Comparison of ENCODE assay signal across 1 cellular context in the genomic region with DNA sequence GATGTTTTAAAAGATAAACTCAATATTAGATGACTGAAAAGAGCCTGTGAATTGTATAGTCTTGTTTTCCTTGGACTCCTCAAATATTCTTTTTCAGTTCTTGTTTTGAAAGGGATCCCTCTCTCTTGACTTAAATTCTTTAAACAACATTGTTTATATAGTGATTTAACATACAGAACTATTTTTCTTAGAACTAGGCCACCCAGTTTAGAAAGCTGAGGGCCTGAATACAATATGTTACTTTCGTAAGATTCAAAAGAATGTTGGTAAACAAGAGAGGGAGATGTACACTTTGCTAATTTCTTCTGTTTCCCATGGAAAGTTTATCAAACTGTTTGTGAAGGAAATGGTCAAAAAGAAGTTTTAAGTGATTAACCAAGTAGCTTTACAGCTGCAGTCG.
A peak's percentile ranks its signal among the peaks of the same experiment; 100 is the strongest.
TF ChIP-seq lines count a peak whose summit lies in the region.

No MANE protein-coding gene starts in this region.

TF ChIP-seq in HepG2, 621 proteins besides CTCF, POLR2A, EP300 and RAD21 (continued from another document and continues in another):
- TF ChIP-seq, protein P1, sequence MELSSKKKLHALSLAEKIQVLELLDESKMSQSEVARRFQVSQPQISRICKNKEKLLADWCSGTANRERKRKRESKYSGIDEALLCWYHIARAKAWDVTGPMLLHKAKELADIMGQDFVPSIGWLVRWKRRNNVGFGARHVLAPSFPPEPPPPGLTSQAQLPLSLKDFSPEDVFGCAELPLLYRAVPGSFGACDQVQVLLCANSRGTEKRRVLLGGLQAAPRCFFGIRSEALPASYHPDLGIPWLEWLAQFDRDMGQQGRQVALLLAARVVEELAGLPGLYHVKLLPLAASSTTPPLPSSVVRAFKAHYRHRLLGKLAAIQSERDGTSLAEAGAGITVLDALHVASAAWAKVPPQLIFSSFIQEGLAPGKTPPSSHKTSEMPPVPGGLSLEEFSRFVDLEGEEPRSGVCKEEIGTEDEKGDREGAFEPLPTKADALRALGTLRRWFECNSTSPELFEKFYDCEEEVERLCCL (CRISPR knock-in tag; IDR thresholded peaks at IDR 0.05; ENCODE audit: borderline replicate concordance): no peak
- no peak for TF ChIP-seq ZNF720 (CRISPR knock-in tag; IDR thresholded peaks at IDR 0.05)
- TF ChIP-seq ZNF367 (CRISPR knock-in tag; IDR thresholded peaks at IDR 0.05; ENCODE audit: borderline replicate concordance): no peak
- no peak for TF ChIP-seq ZFYVE20 (CRISPR knock-in tag; IDR thresholded peaks at IDR 0.05; ENCODE audit: borderline replicate concordance, low read depth)
- TF ChIP-seq ELF4 (CRISPR knock-in tag; IDR thresholded peaks at IDR 0.05; ENCODE audit: borderline replicate concordance): 0 out of 2 replicates have a peak, but pooled peaks have one; percentile 32
- peak; percentile 79 for TF ChIP-seq BCL6 (CRISPR knock-in tag; IDR thresholded peaks at IDR 0.05)
- TF ChIP-seq SIN3B (IDR thresholded peaks at IDR 0.05; ENCODE audit: low read length): no peak
- TF ChIP-seq IKZF1 (IDR thresholded peaks at IDR 0.05): no peak
- TF ChIP-seq, protein P2, sequence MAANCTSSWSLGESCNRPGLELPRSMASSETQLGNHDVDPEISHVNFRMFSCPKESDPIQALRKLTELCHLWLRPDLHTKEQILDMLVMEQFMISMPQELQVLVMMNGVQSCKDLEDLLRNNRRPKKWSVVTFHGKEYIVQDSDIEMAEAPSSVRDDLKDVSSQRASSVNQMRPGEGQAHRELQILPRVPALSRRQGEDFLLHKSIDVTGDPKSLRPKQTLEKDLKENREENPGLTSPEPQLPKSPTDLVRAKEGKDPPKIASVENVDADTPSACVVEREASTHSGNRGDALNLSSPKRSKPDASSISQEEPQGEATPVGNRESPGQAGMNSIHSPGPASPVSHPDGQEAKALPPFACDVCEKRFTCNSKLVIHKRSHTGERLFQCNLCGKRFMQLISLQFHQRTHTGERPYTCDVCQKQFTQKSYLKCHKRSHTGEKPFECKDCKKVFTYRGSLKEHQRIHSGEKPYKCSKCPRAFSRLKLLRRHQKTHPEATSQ (CRISPR knock-in tag; IDR thresholded peaks at IDR 0.05; ENCODE audit: borderline replicate concordance): no peak
- TF ChIP-seq NFIC (IDR thresholded peaks at IDR 0.05; ENCODE audit: low read length): peak; percentile 76; the same call in 1 of the 2 replicates
- TF ChIP-seq, protein P3, sequence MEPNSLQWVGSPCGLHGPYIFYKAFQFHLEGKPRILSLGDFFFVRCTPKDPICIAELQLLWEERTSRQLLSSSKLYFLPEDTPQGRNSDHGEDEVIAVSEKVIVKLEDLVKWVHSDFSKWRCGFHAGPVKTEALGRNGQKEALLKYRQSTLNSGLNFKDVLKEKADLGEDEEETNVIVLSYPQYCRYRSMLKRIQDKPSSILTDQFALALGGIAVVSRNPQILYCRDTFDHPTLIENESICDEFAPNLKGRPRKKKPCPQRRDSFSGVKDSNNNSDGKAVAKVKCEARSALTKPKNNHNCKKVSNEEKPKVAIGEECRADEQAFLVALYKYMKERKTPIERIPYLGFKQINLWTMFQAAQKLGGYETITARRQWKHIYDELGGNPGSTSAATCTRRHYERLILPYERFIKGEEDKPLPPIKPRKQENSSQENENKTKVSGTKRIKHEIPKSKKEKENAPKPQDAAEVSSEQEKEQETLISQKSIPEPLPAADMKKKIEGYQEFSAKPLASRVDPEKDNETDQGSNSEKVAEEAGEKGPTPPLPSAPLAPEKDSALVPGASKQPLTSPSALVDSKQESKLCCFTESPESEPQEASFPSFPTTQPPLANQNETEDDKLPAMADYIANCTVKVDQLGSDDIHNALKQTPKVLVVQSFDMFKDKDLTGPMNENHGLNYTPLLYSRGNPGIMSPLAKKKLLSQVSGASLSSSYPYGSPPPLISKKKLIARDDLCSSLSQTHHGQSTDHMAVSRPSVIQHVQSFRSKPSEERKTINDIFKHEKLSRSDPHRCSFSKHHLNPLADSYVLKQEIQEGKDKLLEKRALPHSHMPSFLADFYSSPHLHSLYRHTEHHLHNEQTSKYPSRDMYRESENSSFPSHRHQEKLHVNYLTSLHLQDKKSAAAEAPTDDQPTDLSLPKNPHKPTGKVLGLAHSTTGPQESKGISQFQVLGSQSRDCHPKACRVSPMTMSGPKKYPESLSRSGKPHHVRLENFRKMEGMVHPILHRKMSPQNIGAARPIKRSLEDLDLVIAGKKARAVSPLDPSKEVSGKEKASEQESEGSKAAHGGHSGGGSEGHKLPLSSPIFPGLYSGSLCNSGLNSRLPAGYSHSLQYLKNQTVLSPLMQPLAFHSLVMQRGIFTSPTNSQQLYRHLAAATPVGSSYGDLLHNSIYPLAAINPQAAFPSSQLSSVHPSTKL (CRISPR knock-in tag; IDR thresholded peaks at IDR 0.05): peak; percentile 69
- no peak for TF ChIP-seq MTF2 (CRISPR knock-in tag; IDR thresholded peaks at IDR 0.05; ENCODE audit: borderline replicate concordance)
- TF ChIP-seq, protein P4, sequence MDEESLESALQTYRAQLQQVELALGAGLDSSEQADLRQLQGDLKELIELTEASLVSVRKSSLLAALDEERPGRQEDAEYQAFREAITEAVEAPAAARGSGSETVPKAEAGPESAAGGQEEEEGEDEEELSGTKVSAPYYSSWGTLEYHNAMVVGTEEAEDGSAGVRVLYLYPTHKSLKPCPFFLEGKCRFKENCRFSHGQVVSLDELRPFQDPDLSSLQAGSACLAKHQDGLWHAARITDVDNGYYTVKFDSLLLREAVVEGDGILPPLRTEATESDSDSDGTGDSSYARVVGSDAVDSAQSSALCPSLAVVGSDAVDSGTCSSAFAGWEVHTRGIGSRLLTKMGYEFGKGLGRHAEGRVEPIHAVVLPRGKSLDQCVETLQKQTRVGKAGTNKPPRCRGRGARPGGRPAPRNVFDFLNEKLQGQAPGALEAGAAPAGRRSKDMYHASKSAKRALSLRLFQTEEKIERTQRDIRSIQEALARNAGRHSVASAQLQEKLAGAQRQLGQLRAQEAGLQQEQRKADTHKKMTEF (CRISPR knock-in tag; IDR thresholded peaks at IDR 0.05): peak; percentile 60
- 0 out of 2 replicates have a peak, but pooled peaks have one; percentile 33 for TF ChIP-seq HDAC2 (CRISPR knock-in tag; IDR thresholded peaks at IDR 0.05)
- TF ChIP-seq, protein P5, sequence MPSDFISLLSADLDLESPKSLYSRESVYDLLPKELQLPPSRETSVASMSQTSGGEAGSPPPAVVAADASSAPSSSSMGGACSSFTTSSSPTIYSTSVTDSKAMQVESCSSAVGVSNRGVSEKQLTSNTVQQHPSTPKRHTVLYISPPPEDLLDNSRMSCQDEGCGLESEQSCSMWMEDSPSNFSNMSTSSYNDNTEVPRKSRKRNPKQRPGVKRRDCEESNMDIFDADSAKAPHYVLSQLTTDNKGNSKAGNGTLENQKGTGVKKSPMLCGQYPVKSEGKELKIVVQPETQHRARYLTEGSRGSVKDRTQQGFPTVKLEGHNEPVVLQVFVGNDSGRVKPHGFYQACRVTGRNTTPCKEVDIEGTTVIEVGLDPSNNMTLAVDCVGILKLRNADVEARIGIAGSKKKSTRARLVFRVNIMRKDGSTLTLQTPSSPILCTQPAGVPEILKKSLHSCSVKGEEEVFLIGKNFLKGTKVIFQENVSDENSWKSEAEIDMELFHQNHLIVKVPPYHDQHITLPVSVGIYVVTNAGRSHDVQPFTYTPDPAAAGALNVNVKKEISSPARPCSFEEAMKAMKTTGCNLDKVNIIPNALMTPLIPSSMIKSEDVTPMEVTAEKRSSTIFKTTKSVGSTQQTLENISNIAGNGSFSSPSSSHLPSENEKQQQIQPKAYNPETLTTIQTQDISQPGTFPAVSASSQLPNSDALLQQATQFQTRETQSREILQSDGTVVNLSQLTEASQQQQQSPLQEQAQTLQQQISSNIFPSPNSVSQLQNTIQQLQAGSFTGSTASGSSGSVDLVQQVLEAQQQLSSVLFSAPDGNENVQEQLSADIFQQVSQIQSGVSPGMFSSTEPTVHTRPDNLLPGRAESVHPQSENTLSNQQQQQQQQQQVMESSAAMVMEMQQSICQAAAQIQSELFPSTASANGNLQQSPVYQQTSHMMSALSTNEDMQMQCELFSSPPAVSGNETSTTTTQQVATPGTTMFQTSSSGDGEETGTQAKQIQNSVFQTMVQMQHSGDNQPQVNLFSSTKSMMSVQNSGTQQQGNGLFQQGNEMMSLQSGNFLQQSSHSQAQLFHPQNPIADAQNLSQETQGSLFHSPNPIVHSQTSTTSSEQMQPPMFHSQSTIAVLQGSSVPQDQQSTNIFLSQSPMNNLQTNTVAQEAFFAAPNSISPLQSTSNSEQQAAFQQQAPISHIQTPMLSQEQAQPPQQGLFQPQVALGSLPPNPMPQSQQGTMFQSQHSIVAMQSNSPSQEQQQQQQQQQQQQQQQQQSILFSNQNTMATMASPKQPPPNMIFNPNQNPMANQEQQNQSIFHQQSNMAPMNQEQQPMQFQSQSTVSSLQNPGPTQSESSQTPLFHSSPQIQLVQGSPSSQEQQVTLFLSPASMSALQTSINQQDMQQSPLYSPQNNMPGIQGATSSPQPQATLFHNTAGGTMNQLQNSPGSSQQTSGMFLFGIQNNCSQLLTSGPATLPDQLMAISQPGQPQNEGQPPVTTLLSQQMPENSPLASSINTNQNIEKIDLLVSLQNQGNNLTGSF (CRISPR knock-in tag; IDR thresholded peaks at IDR 0.05): no peak
- TF ChIP-seq FOXP1 (IDR thresholded peaks at IDR 0.05): no peak
- peak; percentile 78 for TF ChIP-seq FOXP1 (CRISPR knock-in tag; IDR thresholded peaks at IDR 0.05)
- TF ChIP-seq, protein P6, sequence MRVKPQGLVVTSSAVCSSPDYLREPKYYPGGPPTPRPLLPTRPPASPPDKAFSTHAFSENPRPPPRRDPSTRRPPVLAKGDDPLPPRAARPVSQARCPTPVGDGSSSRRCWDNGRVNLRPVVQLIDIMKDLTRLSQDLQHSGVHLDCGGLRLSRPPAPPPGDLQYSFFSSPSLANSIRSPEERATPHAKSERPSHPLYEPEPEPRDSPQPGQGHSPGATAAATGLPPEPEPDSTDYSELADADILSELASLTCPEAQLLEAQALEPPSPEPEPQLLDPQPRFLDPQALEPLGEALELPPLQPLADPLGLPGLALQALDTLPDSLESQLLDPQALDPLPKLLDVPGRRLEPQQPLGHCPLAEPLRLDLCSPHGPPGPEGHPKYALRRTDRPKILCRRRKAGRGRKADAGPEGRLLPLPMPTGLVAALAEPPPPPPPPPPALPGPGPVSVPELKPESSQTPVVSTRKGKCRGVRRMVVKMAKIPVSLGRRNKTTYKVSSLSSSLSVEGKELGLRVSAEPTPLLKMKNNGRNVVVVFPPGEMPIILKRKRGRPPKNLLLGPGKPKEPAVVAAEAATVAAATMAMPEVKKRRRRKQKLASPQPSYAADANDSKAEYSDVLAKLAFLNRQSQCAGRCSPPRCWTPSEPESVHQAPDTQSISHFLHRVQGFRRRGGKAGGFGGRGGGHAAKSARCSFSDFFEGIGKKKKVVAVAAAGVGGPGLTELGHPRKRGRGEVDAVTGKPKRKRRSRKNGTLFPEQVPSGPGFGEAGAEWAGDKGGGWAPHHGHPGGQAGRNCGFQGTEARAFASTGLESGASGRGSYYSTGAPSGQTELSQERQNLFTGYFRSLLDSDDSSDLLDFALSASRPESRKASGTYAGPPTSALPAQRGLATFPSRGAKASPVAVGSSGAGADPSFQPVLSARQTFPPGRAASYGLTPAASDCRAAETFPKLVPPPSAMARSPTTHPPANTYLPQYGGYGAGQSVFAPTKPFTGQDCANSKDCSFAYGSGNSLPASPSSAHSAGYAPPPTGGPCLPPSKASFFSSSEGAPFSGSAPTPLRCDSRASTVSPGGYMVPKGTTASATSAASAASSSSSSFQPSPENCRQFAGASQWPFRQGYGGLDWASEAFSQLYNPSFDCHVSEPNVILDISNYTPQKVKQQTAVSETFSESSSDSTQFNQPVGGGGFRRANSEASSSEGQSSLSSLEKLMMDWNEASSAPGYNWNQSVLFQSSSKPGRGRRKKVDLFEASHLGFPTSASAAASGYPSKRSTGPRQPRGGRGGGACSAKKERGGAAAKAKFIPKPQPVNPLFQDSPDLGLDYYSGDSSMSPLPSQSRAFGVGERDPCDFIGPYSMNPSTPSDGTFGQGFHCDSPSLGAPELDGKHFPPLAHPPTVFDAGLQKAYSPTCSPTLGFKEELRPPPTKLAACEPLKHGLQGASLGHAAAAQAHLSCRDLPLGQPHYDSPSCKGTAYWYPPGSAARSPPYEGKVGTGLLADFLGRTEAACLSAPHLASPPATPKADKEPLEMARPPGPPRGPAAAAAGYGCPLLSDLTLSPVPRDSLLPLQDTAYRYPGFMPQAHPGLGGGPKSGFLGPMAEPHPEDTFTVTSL (CRISPR knock-in tag; IDR thresholded peaks at IDR 0.05; ENCODE audit: borderline replicate concordance): peak; percentile 35; the same call in 1 of the 2 replicates
- TF ChIP-seq, protein P7, sequence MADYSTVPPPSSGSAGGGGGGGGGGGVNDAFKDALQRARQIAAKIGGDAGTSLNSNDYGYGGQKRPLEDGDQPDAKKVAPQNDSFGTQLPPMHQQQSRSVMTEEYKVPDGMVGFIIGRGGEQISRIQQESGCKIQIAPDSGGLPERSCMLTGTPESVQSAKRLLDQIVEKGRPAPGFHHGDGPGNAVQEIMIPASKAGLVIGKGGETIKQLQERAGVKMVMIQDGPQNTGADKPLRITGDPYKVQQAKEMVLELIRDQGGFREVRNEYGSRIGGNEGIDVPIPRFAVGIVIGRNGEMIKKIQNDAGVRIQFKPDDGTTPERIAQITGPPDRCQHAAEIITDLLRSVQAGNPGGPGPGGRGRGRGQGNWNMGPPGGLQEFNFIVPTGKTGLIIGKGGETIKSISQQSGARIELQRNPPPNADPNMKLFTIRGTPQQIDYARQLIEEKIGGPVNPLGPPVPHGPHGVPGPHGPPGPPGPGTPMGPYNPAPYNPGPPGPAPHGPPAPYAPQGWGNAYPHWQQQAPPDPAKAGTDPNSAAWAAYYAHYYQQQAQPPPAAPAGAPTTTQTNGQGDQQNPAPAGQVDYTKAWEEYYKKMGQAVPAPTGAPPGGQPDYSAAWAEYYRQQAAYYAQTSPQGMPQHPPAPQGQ (CRISPR knock-in tag; IDR thresholded peaks at IDR 0.05; ENCODE audit: borderline replicate concordance): no peak
- 0 out of 2 replicates have a peak, but pooled peaks have one; percentile 11 for TF ChIP-seq GATAD2A (CRISPR knock-in tag; IDR thresholded peaks at IDR 0.05)
- TF ChIP-seq PPARG (CRISPR knock-in tag; conservative IDR thresholded peaks at IDR 0.05): peak; percentile 48; the same call in 1 of the 2 replicates
- TF ChIP-seq ERF (CRISPR knock-in tag; IDR thresholded peaks at IDR 0.05): no peak
- TF ChIP-seq CREM (IDR thresholded peaks at IDR 0.05): peak; percentile 60; the same call in 1 of the 2 replicates
- TF ChIP-seq CREM (CRISPR knock-in tag; IDR thresholded peaks at IDR 0.05): no peak
- no peak for TF ChIP-seq ZNF7 (CRISPR knock-in tag; IDR thresholded peaks at IDR 0.05)
- TF ChIP-seq ZNF354B (CRISPR knock-in tag; IDR thresholded peaks at IDR 0.05): no peak
- TF ChIP-seq RARA (CRISPR knock-in tag; IDR thresholded peaks at IDR 0.05): peak; percentile 40
